Comparison of ENCODE assay signal across 10 cellular contexts in genomic region chr2:42906115-42906556, GRCh38.
DNase-seq lines count a peak whose midpoint lies in the region; ATAC-seq, FAIRE-seq and TF ChIP-seq lines count a peak whose summit lies in the region.
"Had no signal": no experiment of that assay in that cellular context is flagged by ENCODE, and none has a peak within 500 bp of the region (broad histone marks: within the 10 kb centered on the region; RNA-seq: fewer than 3 reads in every experiment).

No MANE protein-coding gene starts in this region.

- H3K36me3 Mint-ChIP-seq in astrocyte (ENCODE audit: low read depth, unreplicated experiment) = no peaks in the 10 kb centered on the region

- peaks cover 11% of the 10 kb centered on the region for H3K27me3 Mint-ChIP-seq in astrocyte (ENCODE audit: low read depth, unreplicated experiment)

- no peak for TF ChIP-seq RAD21 in liver (IDR thresholded peaks at IDR 0.05)

- H3K27me3 ChIP-seq in astrocyte (ENCODE audit: insufficient read depth, low read length) = no peaks in the 10 kb centered on the region
- no peaks in the 10 kb centered on the region for H3K27me3 ChIP-seq in liver (ENCODE audit: control insufficient read depth in 4 of 4, insufficient read depth in 4 of 4, low read length in 3 of 4)
- H3K27me3 ChIP-seq in smooth muscle cell (ENCODE audit: low read depth) = no peaks in the 10 kb centered on the region

- no peak for ATAC-seq in GM21737 (IDR thresholded peaks at IDR 0.05; ENCODE audit: unreplicated experiment)

- WGBS in liver = 73% methylated on average over 4 of the region's 4 CpGs
- 63% methylated on average over 4 of the region's 4 CpGs for WGBS in smooth muscle cell (ENCODE audit: low lambda C conversion rate)

- H3K9me3 Mint-ChIP-seq in astrocyte (ENCODE audit: unreplicated experiment) = no peaks in the 10 kb centered on the region
- H3K9me3 Mint-ChIP-seq: T-helper 1 cell treated with Interleukin-12 subunit alpha and Interleukin-12 subunit beta and Interleukin-4 antibody, amounts not matched to agents 30 μg/mL and 1 μg/mL, for 36 hours had no signal

- H2AFZ ChIP-seq in astrocyte (ENCODE audit: low read depth, low read length) = peak overlapping the region; percentile 88
- H2AFZ ChIP-seq in smooth muscle cell (ENCODE audit: low read depth) = peak overlapping the region; percentile 84

- H4K20me1 ChIP-seq in astrocyte (ENCODE audit: insufficient read depth, low read length) (no peaks in the 10 kb centered on the region), smooth muscle cell (ENCODE audit: low read depth) (no peaks in the 10 kb centered on the region)

- peak overlapping the region; percentile 59 for H3K9ac ChIP-seq in astrocyte (ENCODE audit: low read length)
- no peak overlapping the region for H3K9ac ChIP-seq in liver (ENCODE audit: low read depth in 1 of 2, low read length in 2 of 2)
- peak overlapping the region; percentile 61 for H3K9ac ChIP-seq in smooth muscle cell (ENCODE audit: low read depth)

- FAIRE-seq in GM19239 (lab: Jason Lieb, UNC) (peak; percentile 42), astrocyte (lab: Jason Lieb, UNC) (no peak)

- H3F3A ChIP-seq in smooth muscle cell (ENCODE audit: low read depth) = peaks cover 4% of the 10 kb centered on the region

- H3K4me2 ChIP-seq in astrocyte (ENCODE audit: low read length) = peak overlapping the region; percentile 65
- H3K4me2 ChIP-seq in smooth muscle cell = peak overlapping the region; percentile 73

- H3K79me2 ChIP-seq in astrocyte (ENCODE audit: insufficient read depth, low read length) (no peaks in the 10 kb centered on the region), smooth muscle cell (ENCODE audit: low read depth) (no peaks in the 10 kb centered on the region)

- no peak overlapping the region for H3K4me3 Mint-ChIP-seq in astrocyte (ENCODE audit: unreplicated experiment)
- H3K4me3 Mint-ChIP-seq: T-helper 1 cell treated with Interleukin-12 subunit alpha and Interleukin-12 subunit beta and Interleukin-4 antibody, amounts not matched to agents 30 μg/mL and 1 μg/mL, for 36 hours had no signal

- H3K9me3 ChIP-seq in astrocyte (ENCODE audit: insufficient read depth, low read depth, low read length) (no peaks in the 10 kb centered on the region), liver (ENCODE audit: control insufficient read depth in 4 of 4, low read length in 3 of 4) (no peaks in the 10 kb centered on the region), smooth muscle cell (replicated peaks; ENCODE audit: low read depth) (no peaks in the 10 kb centered on the region)

- no peak for DNase-seq in GM19239 (ENCODE audit: insufficient read length, low spot score)
- no peak for DNase-seq in astrocyte (ENCODE audit: low read depth)
- no peak for DNase-seq in smooth muscle cell (lab: John Stamatoyannopoulos, UW; ENCODE audit: unreplicated experiment)
- DNase-seq in HK-2 (ENCODE audit: unreplicated experiment) = no peak
- DNase-seq in HUDEP-2 (lab: John Stamatoyannopoulos, UW; ENCODE audit: unreplicated experiment in 76 of 76) = no peak
- no peak for DNase-seq in mucosa of gallbladder (ENCODE audit: low spot score)
- DNase-seq: KG1 had no signal

- H3K4me1 Mint-ChIP-seq in astrocyte (ENCODE audit: low read depth, unreplicated experiment) = peaks cover 20% of the 10 kb centered on the region

- H3K36me3 ChIP-seq in astrocyte (ENCODE audit: insufficient read depth, low read length) (no peaks in the 10 kb centered on the region), liver (ENCODE audit: control insufficient read depth in 4 of 4, insufficient read depth in 3 of 4, low read depth in 1 of 4, low read length in 3 of 4) (no peaks in the 10 kb centered on the region), smooth muscle cell (ENCODE audit: low read depth) (no peaks in the 10 kb centered on the region)

- peak overlapping the region; percentile 68 for H3K27ac Mint-ChIP-seq in astrocyte (ENCODE audit: unreplicated experiment)
- H3K27ac Mint-ChIP-seq: T-helper 1 cell treated with Interleukin-12 subunit alpha and Interleukin-12 subunit beta and Interleukin-4 antibody, amounts not matched to agents 30 μg/mL and 1 μg/mL, for 36 hours had no signal

- H3K27ac ChIP-seq in astrocyte (ENCODE audit: low read depth, low read length) (no peak overlapping the region), liver (ENCODE audit: low read depth in 1 of 2, low read length in 2 of 2) (peak overlapping the region; percentile 37 to 60), smooth muscle cell (ENCODE audit: low read depth) (peak overlapping the region; percentile 72)

- TF ChIP-seq CTCF in astrocyte (IDR thresholded peaks at IDR 0.05; ENCODE audit: insufficient read depth, low read depth, low read length) = no peak
- no peak for TF ChIP-seq CTCF in liver (IDR thresholded peaks at IDR 0.05; ENCODE audit: low read depth, low read length, missing input control)
- no peak for TF ChIP-seq CTCF in smooth muscle cell (IDR thresholded peaks at IDR 0.05; ENCODE audit: borderline replicate concordance, insufficient read depth, poor library complexity, severe bottlenecking)

- H3K4me3 ChIP-seq in astrocyte (ENCODE audit: insufficient read depth, low read depth, low read length) = no peak overlapping the region
- no peak overlapping the region for H3K4me3 ChIP-seq in liver (ENCODE audit: low read depth in 1 of 3, low read length in 3 of 3)
- H3K4me3 ChIP-seq in smooth muscle cell = no peak overlapping the region

- H3K4me1 ChIP-seq in astrocyte (ENCODE audit: insufficient read depth, low read length) (peaks cover 30% of the 10 kb centered on the region), liver (ENCODE audit: control insufficient read depth in 4 of 4, insufficient read depth in 4 of 4, low read length in 3 of 4) (peaks cover 0 to 6% (median 3%) of the 10 kb centered on the region in 4 donors), smooth muscle cell (ENCODE audit: low read depth) (peaks cover 24% of the 10 kb centered on the region)

TF ChIP-seq in liver, 16 proteins besides CTCF, POLR2A, EP300 and RAD21:
- no peak for TF ChIP-seq ATF3 (IDR thresholded peaks at IDR 0.05)
- no peak for TF ChIP-seq HNF4A (conservative IDR thresholded peaks at IDR 0.05)
- TF ChIP-seq MAX (IDR thresholded peaks at IDR 0.05) = no peak
- TF ChIP-seq ZBTB33 (IDR thresholded peaks at IDR 0.05) = no peak
- TF ChIP-seq REST (IDR thresholded peaks at IDR 0.05) = no peak
- TF ChIP-seq FOXA2 (IDR thresholded peaks at IDR 0.05) = no peak
- TF ChIP-seq YY1 (IDR thresholded peaks at IDR 0.05) = no peak
- TF ChIP-seq RXRA (IDR thresholded peaks at IDR 0.05) = no peak
- no peak for TF ChIP-seq NR2F2 (IDR thresholded peaks at IDR 0.05)
- TF ChIP-seq SP1 (IDR thresholded peaks at IDR 0.05) = no peak
- no peak for TF ChIP-seq HNF4G (IDR thresholded peaks at IDR 0.05)
- no peak for TF ChIP-seq FOXA1 (IDR thresholded peaks at IDR 0.05)

Comparison
In these comparisons a context has a peak if more than half of its experiments do, and no peak if none do; other contexts are left out.
1. H3K9ac ChIP-seq: peak in astrocyte (single experiment) and smooth muscle cell (single experiment); none in liver (0 of 2).